ENCODE assay signal across 18 cellular contexts in genomic region chr2:84288335-84288734, GRCh38.
"Had no signal": no experiment of that assay in that cellular context is flagged by ENCODE, and none has a peak within 500 bp of the region (broad histone marks: within the 10 kb centered on the region; RNA-seq: fewer than 3 reads in every experiment).

No MANE protein-coding gene starts in this region.

- H3K4me1 ChIP-seq: parathyroid adenoma, stomach, suprapubic skin, tibial nerve had no signal

- H3K9me3 ChIP-seq: stomach, suprapubic skin, tibial nerve had no signal

- H3K79me2 ChIP-seq: parathyroid adenoma had no signal

- H3K27me3 ChIP-seq: stomach, suprapubic skin, tibial nerve had no signal

- H3K36me3 ChIP-seq: stomach, suprapubic skin, tibial nerve had no signal

- H2AFZ ChIP-seq: parathyroid adenoma had no signal

- DNase-seq: activated CD4-positive, alpha-beta memory T cell treated with anti-CD3 and anti-CD28 coated beads, Interleukin-2, amount 10 ng/mL, durations not matched to agents 7 days and 5 days; activated CD4-positive, alpha-beta T cell treated with anti-CD3 and anti-CD28 coated beads for 48 hours; activated effector memory CD4-positive, alpha-beta T cell treated with Interleukin-2 at 50 U/mL for 16 hours; activated naive CD4-positive, alpha-beta T cell treated with anti-CD3 and anti-CD28 coated beads for 36 hours; activated T-cell treated with anti-CD3 and anti-CD28 coated beads, Interleukin-2, amount 50 U/mL, for 72 hours; amygdala; caudate nucleus; effector CD4-positive, alpha-beta T cell; erythroblast; foreskin fibroblast; left cardiac atrium; small intestine; stimulated activated CD4-positive, alpha-beta T cell treated with anti-CD3 and anti-CD28 coated beads, Interleukin-2, amount 100 ng/mL, for 24 hours; stomach; T-helper 17 cell had no signal

- H3K4me3 ChIP-seq: stomach, suprapubic skin, tibial nerve had no signal

- H3K9ac ChIP-seq: parathyroid adenoma had no signal

- FAIRE-seq: small intestine had no signal

- H3K27ac ChIP-seq: parathyroid adenoma, stomach, suprapubic skin, tibial nerve had no signal
